In the genomic region with DNA sequence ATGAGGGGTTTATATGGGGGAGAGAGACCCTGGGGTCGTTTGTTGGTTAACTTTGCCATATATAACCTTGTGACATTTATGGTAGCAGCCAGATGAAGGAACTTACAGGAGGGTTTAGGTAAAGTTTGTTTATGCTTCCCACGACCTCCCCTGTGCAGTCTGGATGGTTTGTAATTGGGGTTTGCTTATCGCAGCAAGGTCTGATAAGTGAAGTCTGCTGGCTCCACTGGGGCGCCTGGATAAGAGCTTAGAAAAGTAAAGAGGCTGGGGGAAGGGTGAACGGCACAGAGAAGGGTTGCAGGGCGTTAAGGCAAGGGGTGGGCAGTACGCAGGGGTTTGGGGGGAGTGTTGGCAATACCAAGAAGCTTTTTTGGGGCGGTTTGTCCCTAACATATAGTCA, we compare ENCODE assay signal across 20 cellular contexts.
A peak's percentile ranks its signal among the peaks of the same experiment; 100 is the strongest.
DNase-seq lines count a peak whose midpoint lies in the region; ATAC-seq, FAIRE-seq and TF ChIP-seq lines count a peak whose summit lies in the region.
"Had no signal": no experiment of that assay in that cellular context is flagged by ENCODE, and none has a peak within 500 bp of the region (broad histone marks: within the 10 kb centered on the region; RNA-seq: fewer than 3 reads in every experiment).

No MANE protein-coding gene starts in this region.

- no peak overlapping the region for H2AFZ ChIP-seq in HepG2 (ENCODE audit: low read length)

- TF ChIP-seq POLR2A in erythroblast (IDR thresholded peaks at IDR 0.05; ENCODE audit: low read length) (no peak), vagina (IDR thresholded peaks at IDR 0.05) (no peak), HepG2 (IDR thresholded peaks at IDR 0.05; ENCODE audit: insufficient read depth in 1 of 2, low read depth in 2 of 2, low read length in 2 of 2) (no peak)

- WGBS in small intestine, 3 donors: 25 to 45% (median 41%) methylated on average over 8 of the region's 8 CpGs
- 94% methylated on average over 7 of the region's 8 CpGs for WGBS in HepG2 (ENCODE audit: low lambda C conversion rate)

- no peak overlapping the region for H3K9ac ChIP-seq in HepG2 (ENCODE audit: insufficient read depth, low read depth, low read length)

- TF ChIP-seq EP300 in HepG2 (IDR thresholded peaks at IDR 0.05; ENCODE audit: low read depth in 2 of 2, low read length in 2 of 2) (no peak), HepG2 (CRISPR knock-in tag; IDR thresholded peaks at IDR 0.05; ENCODE audit: borderline replicate concordance) (no peak)

- intact Hi-C loops in left ventricle myocardium inferior (cut with micrococcal nuclease) (no loop called here), Right ventricle myocardium inferior (cut with DNase I) (no loop called here), vagina (cut with DNase I) (no loop called here), HepG2 (cut with micrococcal nuclease; ENCODE audit: unreplicated experiment) (no loop called here)

- H3K9me3 ChIP-seq in left ventricle myocardium inferior (replicated peaks) (peaks cover 29% of the 10 kb centered on the region), small intestine (ENCODE audit: control insufficient read depth, low read depth) (no peaks in the 10 kb centered on the region), vagina (peaks cover 4% of the 10 kb centered on the region), HepG2 (ENCODE audit: low read length) (no peaks in the 10 kb centered on the region; the same call in 1 of the 2 replicates)

- no peak for FAIRE-seq in small intestine (lab: Jason Lieb, UNC)
- FAIRE-seq in HepG2 (lab: Jason Lieb, UNC): no peak
- FAIRE-seq: GM19239, HTR-8/SVneo had no signal

- ATAC-seq in Right ventricle myocardium inferior (no peak), HepG2 (no peak)
- ATAC-seq: A549 had no signal

- H3K27me3 ChIP-seq in left ventricle myocardium inferior (ENCODE audit: low read depth) (no peaks in the 10 kb centered on the region), small intestine (ENCODE audit: control insufficient read depth in 2 of 2, insufficient read depth in 2 of 2, low read length in 2 of 2) (no peaks in the 10 kb centered on the region), vagina (no peaks in the 10 kb centered on the region), HepG2 (ENCODE audit: control insufficient read depth in 1 of 2, insufficient read depth in 2 of 2, low read length in 2 of 2) (no peaks in the 10 kb centered on the region)

- no peak for TF ChIP-seq RAD21 in HepG2 (CRISPR knock-in tag; IDR thresholded peaks at IDR 0.05)

- H3K36me3 ChIP-seq in left ventricle myocardium inferior: peaks cover 8% of the 10 kb centered on the region
- no peaks in the 10 kb centered on the region for H3K36me3 ChIP-seq in small intestine (ENCODE audit: control insufficient read depth in 2 of 2, insufficient read depth in 2 of 2, low read length in 2 of 2)
- H3K36me3 ChIP-seq in vagina: no peaks in the 10 kb centered on the region
- H3K36me3 ChIP-seq in HepG2 (replicated peaks in 1 of 2; ENCODE audit: control insufficient read depth in 1 of 2, insufficient read depth in 2 of 2, low read length in 2 of 2): peaks cover 0 to 2% of the 10 kb centered on the region in 2 experiments; a peak in 2 of 5 replicates

- DNase-seq in left ventricle myocardium inferior (no peak), Right ventricle myocardium inferior (ENCODE audit: missing footprints) (no peak), HuH-7 (ENCODE audit: low spot score) (peak; percentile 0), erythroblast (lab: John Stamatoyannopoulos, UW) (peak; percentile 76 to 86), small intestine (peak; percentile 8), NCI-H226 (no peak), vagina (ENCODE audit: extremely low spot score in 2 of 2) (no peak), HepG2 (ENCODE audit: low spot score) (no peak)
- DNase-seq: C1 segment of cervical spinal cord, DMS53, H9, KG1, NCI-H1436, NCI-H2029 treated with DMSO at 0.1 percent for 48 hours, NCI-H2171 treated with DMSO at 0.1 percent for 48 hours, NCI-H524 had no signal

- CTCF ChIA-PET in HepG2 (lab: Yijun Ruan, JAX; ENCODE audit: low intra/inter-chr PET ratio, low total read pairs): no interaction called here

- peaks cover 39% of the 10 kb centered on the region for H3K79me2 ChIP-seq in HepG2 (ENCODE audit: insufficient read depth, low read length)

- no peaks in the 10 kb centered on the region for H4K20me1 ChIP-seq in HepG2 (ENCODE audit: insufficient read depth, low read length)

- POLR2A ChIA-PET in HepG2 (lab: Yijun Ruan, JAX): no interaction called here

- TF ChIP-seq CTCF in left ventricle myocardium inferior (IDR thresholded peaks at IDR 0.05; ENCODE audit: borderline replicate concordance) (no peak), vagina (IDR thresholded peaks at IDR 0.05) (no peak), HepG2 (CRISPR knock-in tag; IDR thresholded peaks at IDR 0.05) (no peak)

- H3K27ac ChIP-seq in left ventricle myocardium inferior (replicated peaks): peak overlapping the region; percentile 42
- no peak overlapping the region for H3K27ac ChIP-seq in small intestine (ENCODE audit: low read depth in 1 of 2, low read length in 1 of 2)
- H3K27ac ChIP-seq in vagina: no peak overlapping the region
- H3K27ac ChIP-seq in HepG2 (ENCODE audit: extremely low read length, insufficient read depth, low read length): no peak overlapping the region
- H3K27ac ChIP-seq: A549, HL-60 had no signal

- H3K4me1 ChIP-seq in left ventricle myocardium inferior: peaks cover 6% of the 10 kb centered on the region
- H3K4me1 ChIP-seq in small intestine (ENCODE audit: control insufficient read depth in 2 of 2, insufficient read depth in 1 of 2, low read depth in 1 of 2, low read length in 1 of 2): peaks cover 0 to 2% of the 10 kb centered on the region in 2 donors
- peaks cover 12% of the 10 kb centered on the region for H3K4me1 ChIP-seq in vagina
- peaks cover 15% of the 10 kb centered on the region for H3K4me1 ChIP-seq in HepG2 (ENCODE audit: insufficient read depth, low read length)

- no peak overlapping the region for H3K4me2 ChIP-seq in HepG2 (ENCODE audit: low read depth, low read length)
- H3K4me2 ChIP-seq: A549 had no signal

- H3K4me3 ChIP-seq in left ventricle myocardium inferior: peak overlapping the region; percentile 1
- H3K4me3 ChIP-seq in small intestine (ENCODE audit: low read depth in 1 of 2, low read length in 2 of 2): no peak overlapping the region
- no peak overlapping the region for H3K4me3 ChIP-seq in vagina
- no peak overlapping the region for H3K4me3 ChIP-seq in HepG2 (replicated peaks in 1 of 3; ENCODE audit: insufficient read depth in 1 of 3, low read depth in 2 of 3, low read length in 3 of 3)
- H3K4me3 ChIP-seq: A549 had no signal

- BruUV-seq in HepG2 (replicated peaks; lab: Mats Ljungman, UMichigan): no TSS peak

- in situ Hi-C loops in HepG2 (cut with HindIII; ENCODE audit: extremely low pct_ligation_motif_present, low pct_unique_long_range_greater_than_20kb): no loop called here

TF ChIP-seq in HepG2, 621 proteins besides CTCF, POLR2A, EP300 and RAD21 (continues in another document):
- TF ChIP-seq, protein P1, sequence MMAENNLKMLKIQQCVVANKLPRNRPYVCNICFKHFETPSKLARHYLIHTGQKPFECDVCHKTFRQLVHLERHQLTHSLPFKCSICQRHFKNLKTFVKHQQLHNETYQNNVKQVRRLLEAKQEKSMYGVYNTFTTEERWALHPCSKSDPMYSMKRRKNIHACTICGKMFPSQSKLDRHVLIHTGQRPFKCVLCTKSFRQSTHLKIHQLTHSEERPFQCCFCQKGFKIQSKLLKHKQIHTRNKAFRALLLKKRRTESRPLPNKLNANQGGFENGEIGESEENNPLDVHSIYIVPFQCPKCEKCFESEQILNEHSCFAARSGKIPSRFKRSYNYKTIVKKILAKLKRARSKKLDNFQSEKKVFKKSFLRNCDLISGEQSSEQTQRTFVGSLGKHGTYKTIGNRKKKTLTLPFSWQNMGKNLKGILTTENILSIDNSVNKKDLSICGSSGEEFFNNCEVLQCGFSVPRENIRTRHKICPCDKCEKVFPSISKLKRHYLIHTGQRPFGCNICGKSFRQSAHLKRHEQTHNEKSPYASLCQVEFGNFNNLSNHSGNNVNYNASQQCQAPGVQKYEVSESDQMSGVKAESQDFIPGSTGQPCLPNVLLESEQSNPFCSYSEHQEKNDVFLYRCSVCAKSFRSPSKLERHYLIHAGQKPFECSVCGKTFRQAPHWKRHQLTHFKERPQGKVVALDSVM (CRISPR knock-in tag; IDR thresholded peaks at IDR 0.05): no peak
- TF ChIP-seq DR1 (CRISPR knock-in tag; IDR thresholded peaks at IDR 0.05) (no peak), POLR2AphosphoS2 (IDR thresholded peaks at IDR 0.05; ENCODE audit: low read depth, low read length) (no peak), ELF1 (CRISPR knock-in tag; IDR thresholded peaks at IDR 0.05) (no peak), ZSCAN29 (CRISPR knock-in tag; conservative IDR thresholded peaks at IDR 0.05) (no peak), ZFP36L2 (CRISPR knock-in tag; IDR thresholded peaks at IDR 0.05) (no peak), FOXO1 (CRISPR knock-in tag; IDR thresholded peaks at IDR 0.05) (no peak), ZNF780A (CRISPR knock-in tag; IDR thresholded peaks at IDR 0.05) (no peak), SALL2 (CRISPR knock-in tag; IDR thresholded peaks at IDR 0.05) (no peak), NAIF1 (CRISPR knock-in tag; IDR thresholded peaks at IDR 0.05; ENCODE audit: borderline replicate concordance) (no peak)
- TF ChIP-seq, protein P2, sequence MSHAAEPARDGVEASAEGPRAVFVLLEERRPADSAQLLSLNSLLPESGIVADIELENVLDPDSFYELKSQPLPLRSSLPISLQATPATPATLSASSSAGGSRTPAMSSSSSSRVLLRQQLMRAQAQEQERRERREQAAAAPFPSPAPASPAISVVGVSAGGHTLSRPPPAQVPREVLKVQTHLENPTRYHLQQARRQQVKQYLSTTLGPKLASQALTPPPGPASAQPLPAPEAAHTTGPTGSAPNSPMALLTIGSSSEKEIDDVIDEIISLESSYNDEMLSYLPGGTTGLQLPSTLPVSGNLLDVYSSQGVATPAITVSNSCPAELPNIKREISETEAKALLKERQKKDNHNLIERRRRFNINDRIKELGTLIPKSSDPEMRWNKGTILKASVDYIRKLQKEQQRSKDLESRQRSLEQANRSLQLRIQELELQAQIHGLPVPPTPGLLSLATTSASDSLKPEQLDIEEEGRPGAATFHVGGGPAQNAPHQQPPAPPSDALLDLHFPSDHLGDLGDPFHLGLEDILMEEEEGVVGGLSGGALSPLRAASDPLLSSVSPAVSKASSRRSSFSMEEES (CRISPR knock-in tag; IDR thresholded peaks at IDR 0.05): no peak

Comparison
In these comparisons a context has a peak if more than half of its experiments do, and no peak if none do; other contexts are left out.
1. DNase-seq: peak in HuH-7 (single experiment), erythroblast (2 of 2) and small intestine (single experiment); none in left ventricle myocardium inferior (single experiment), Right ventricle myocardium inferior (single experiment), NCI-H226 (single experiment), vagina (0 of 2) and HepG2 (single experiment).